In genomic region chr2:30365201-30365600, GRCh38 we compare ENCODE assay signal across 22 cellular contexts.
"Had no signal": no experiment of that assay in that cellular context is flagged by ENCODE, and none has a peak within 500 bp of the region (broad histone marks: within the 10 kb centered on the region; RNA-seq: fewer than 3 reads in every experiment).

No MANE protein-coding gene starts in this region.

- H3K4me3 ChIP-seq: adrenal gland, ascending aorta, coronary artery, heart left ventricle, testis, upper lobe of left lung had no signal

- H3K9me3 Mint-ChIP-seq: activated B cell treated with CpG ODN at 0.5 μM for 24 hours; activated CD4-positive, alpha-beta memory T cell treated with anti-CD3 and anti-CD28 coated beads for 36 hours; activated naive CD4-positive, alpha-beta T cell treated with anti-CD3 and anti-CD28 coated beads, Interleukin-2, amount 50 U/mL, for 24 hours; activated T-cell treated with anti-CD3 and anti-CD28 coated beads, Interleukin-2, amount 50 U/mL, for 72 hours; endodermal cell; memory B cell; T-helper 1 cell treated with Interleukin-12 subunit alpha and Interleukin-12 subunit beta and Interleukin-4 antibody, amounts not matched to agents 30 μg/mL and 1 μg/mL, for 36 hours had no signal

- H3K36me3 ChIP-seq: adrenal gland, ascending aorta, heart left ventricle, upper lobe of left lung had no signal

- H3K27me3 ChIP-seq: adrenal gland, ascending aorta, heart left ventricle, testis, upper lobe of left lung had no signal

- DNase-seq: activated B cell treated with CpG ODN at 0.5 μM for 24 hours; activated CD4-positive, alpha-beta memory T cell treated with anti-CD3 and anti-CD28 coated beads for 36 hours; activated CD4-positive, alpha-beta T cell treated with anti-CD3 and anti-CD28 coated beads for 4 hours; activated effector memory CD4-positive, alpha-beta T cell treated with anti-CD3 and anti-CD28 coated beads, Interleukin-2, amount 50 U/mL, for 16 hours; activated T-cell treated with anti-CD3 and anti-CD28 coated beads, Interleukin-2, amount 50 U/mL, for 72 hours; adrenal gland; cerebellar nuclear complex; endodermal cell; heart left ventricle; left cardiac atrium; occipital lobe; stimulated activated CD4-positive, alpha-beta T cell treated with anti-CD3 and anti-CD28 coated beads, Interleukin-2, amount 100 ng/mL, for 48 hours; stimulated activated CD8-positive, alpha-beta memory T cell treated with anti-CD3 and anti-CD28 coated beads, Interleukin-4, amount 100 ng/mL, for 48 hours; stimulated activated naive CD4-positive, alpha-beta T cell; T1000; testis; upper lobe of left lung had no signal

- H3K9me3 ChIP-seq: adrenal gland, ascending aorta, heart left ventricle, testis, upper lobe of left lung had no signal

- H3K27me3 Mint-ChIP-seq: activated CD4-positive, alpha-beta memory T cell treated with anti-CD3 and anti-CD28 coated beads for 36 hours; activated naive CD4-positive, alpha-beta T cell treated with anti-CD3 and anti-CD28 coated beads, Interleukin-2, amount 50 U/mL, for 24 hours; memory B cell had no signal

- H3K4me3 Mint-ChIP-seq: activated B cell treated with CpG ODN at 0.5 μM for 24 hours; activated CD4-positive, alpha-beta memory T cell treated with anti-CD3 and anti-CD28 coated beads for 36 hours; activated naive CD4-positive, alpha-beta T cell treated with anti-CD3 and anti-CD28 coated beads, Interleukin-2, amount 50 U/mL, for 24 hours; endodermal cell; memory B cell; T-helper 1 cell treated with Interleukin-12 subunit alpha and Interleukin-12 subunit beta and Interleukin-4 antibody, amounts not matched to agents 30 μg/mL and 1 μg/mL, for 36 hours had no signal

- H3K36me3 Mint-ChIP-seq: activated CD4-positive, alpha-beta memory T cell treated with anti-CD3 and anti-CD28 coated beads for 36 hours; activated naive CD4-positive, alpha-beta T cell treated with anti-CD3 and anti-CD28 coated beads, Interleukin-2, amount 50 U/mL, for 24 hours; memory B cell had no signal

- H3K27ac ChIP-seq: adrenal gland, testis had no signal

- H3K27ac Mint-ChIP-seq: activated B cell treated with CpG ODN at 0.5 μM for 24 hours; activated CD4-positive, alpha-beta memory T cell treated with anti-CD3 and anti-CD28 coated beads for 36 hours; endodermal cell; memory B cell; T-helper 1 cell treated with Interleukin-12 subunit alpha and Interleukin-12 subunit beta and Interleukin-4 antibody, amounts not matched to agents 30 μg/mL and 1 μg/mL, for 36 hours had no signal
